In genomic region chr11:68461284-68461861, GRCh38 we compare ENCODE assay signal across 8 cellular contexts. TPM values are rescaled to one million over a fixed set of nuclear protein-coding genes. Genes with fewer than 3 reads are reported as not detected.
A peak's percentile ranks its signal among the peaks of the same experiment; 100 is the strongest.
DNase-seq lines count a peak whose midpoint lies in the region; ATAC-seq, FAIRE-seq and TF ChIP-seq lines count a peak whose summit lies in the region.

No MANE protein-coding gene starts in this region.

- TF ChIP-seq POLR2A in H1 (IDR thresholded peaks at IDR 0.05; ENCODE audit: control extremely low read depth in 1 of 2, low read depth in 2 of 2, low read length in 2 of 2): no peak

- intact Hi-C loops in activated naive CD4-positive, alpha-beta T cell treated with anti-CD3 and anti-CD28 coated beads for 36 hours (cut with micrococcal nuclease): loop anchor here (2.0 to 5.0 kb wide), 8 partner anchors 41 to 586 kb away; partner anchors contain the start of genes KMT5B, NDUFS8 and TPCN2
- intact Hi-C loops in natural killer cell (cut with micrococcal nuclease): no loop called here

- peak overlapping the region; percentile 97; the same call in 1 of the 2 replicates for H3K27ac ChIP-seq in H1 (ENCODE audit: low read depth, low read length)

- no peak overlapping the region for H3K4ac ChIP-seq in H1 (replicated peaks; ENCODE audit: insufficient read length, low read depth, low read length)

- peaks cover 0 to 8% (median 3%) of the 10 kb centered on the region in 4 experiments; a peak in 6 of 7 replicates for H3K4me1 ChIP-seq in H1 (replicated peaks in 1 of 4; ENCODE audit: control insufficient read depth in 3 of 4, insufficient read depth in 4 of 4, low read length in 3 of 4)

- H3K9ac ChIP-seq in H1 (replicated peaks in 1 of 4; ENCODE audit: extremely low read depth in 1 of 4, low read depth in 3 of 4, low read length in 3 of 4): peak overlapping the region; percentile 85 to 97 (median 95)

- no peak overlapping the region; the same call in 1 of the 2 replicates for H2AK5ac ChIP-seq in H1 (ENCODE audit: low read depth, low read length)

- H4K5ac ChIP-seq in H1 (ENCODE audit: insufficient read length, low read depth, low read length): no peak overlapping the region

- TF ChIP-seq RAD21 in H1 (IDR thresholded peaks at IDR 0.05 in 1 of 2, conservative IDR thresholded peaks at IDR 0.05 in 1 of 2; ENCODE audit: low read depth in 2 of 2, low read length in 2 of 2): no peak

- H3K36me3 Mint-ChIP-seq in activated naive CD4-positive, alpha-beta T cell treated with anti-CD3 and anti-CD28 coated beads for 36 hours (ENCODE audit: low read depth): peaks cover 15% of the 10 kb centered on the region
- no peaks in the 10 kb centered on the region for H3K36me3 Mint-ChIP-seq in natural killer cell

- H2BK5ac ChIP-seq in H1 (ENCODE audit: low read depth, low read length): no peak overlapping the region

- H3K23ac ChIP-seq in H1 (ENCODE audit: insufficient read length): no peak overlapping the region

- H4K20me1 ChIP-seq in H1 (replicated peaks in 1 of 2; ENCODE audit: control insufficient read depth in 1 of 2, insufficient read depth in 2 of 2, low read length in 2 of 2): peaks cover 28 to 32% of the 10 kb centered on the region in 2 experiments

- no peak for TF ChIP-seq EP300 in H1 (IDR thresholded peaks at IDR 0.05; ENCODE audit: borderline replicate concordance in 1 of 2, low read depth in 2 of 2, low read length in 2 of 2)

- no peak overlapping the region for H2AFZ ChIP-seq in H1 (ENCODE audit: low read length)

- ATAC-seq in natural killer cell (no peak), GM19395 (IDR thresholded peaks at IDR 0.05; ENCODE audit: unreplicated experiment) (no peak), HG02884 (IDR thresholded peaks at IDR 0.05; ENCODE audit: unreplicated experiment) (no peak)

- H4K91ac ChIP-seq in H1 (replicated peaks; ENCODE audit: insufficient read length, low read length): peak overlapping the region; percentile 30

- peak overlapping the region; percentile 32; the same call in 1 of the 2 replicates for H3K18ac ChIP-seq in H1 (ENCODE audit: extremely low read depth, low read length)

- H3K79me2 ChIP-seq in H1 (ENCODE audit: control insufficient read depth in 1 of 2, insufficient read depth in 2 of 2, low read length in 2 of 2): peaks cover 50 to 55% of the 10 kb centered on the region in 2 experiments

- H3K27me3 ChIP-seq in H1 (replicated peaks in 1 of 4; ENCODE audit: control insufficient read depth in 3 of 4, extremely low read depth in 1 of 4, insufficient read depth in 3 of 4, low read length in 3 of 4): no peaks in the 10 kb centered on the region

- no peaks in the 10 kb centered on the region; a peak in 2 of 8 replicates for H3K36me3 ChIP-seq in H1 (ENCODE audit: control insufficient read depth in 2 of 4, insufficient read depth in 4 of 4, low read length in 3 of 4)

- no peak overlapping the region for H2BK20ac ChIP-seq in H1 (ENCODE audit: low read length)

- peak overlapping the region; percentile 81 for H3K27ac Mint-ChIP-seq in activated naive CD4-positive, alpha-beta T cell treated with anti-CD3 and anti-CD28 coated beads for 36 hours
- peak overlapping the region; percentile 96 to 98 for H3K27ac Mint-ChIP-seq in natural killer cell

- H3K4me3 ChIP-seq in H1 (ENCODE audit: extremely low read depth in 1 of 4, insufficient read depth in 2 of 4, low read depth in 3 of 4, low read length in 4 of 4): peak overlapping the region; percentile 92 to 99 (median 95)

- peak overlapping the region; percentile 98 for H3K4me2 ChIP-seq in H1 (ENCODE audit: insufficient read depth in 1 of 2, low read depth in 2 of 2, low read length in 2 of 2)

- no peak for DNase-seq in activated naive CD4-positive, alpha-beta T cell treated with anti-CD3 and anti-CD28 coated beads for 36 hours
- DNase-seq in activated naive CD4-positive, alpha-beta T cell (lab: John Stamatoyannopoulos, UW): no peak
- peak; percentile 53 for DNase-seq in RKO (ENCODE audit: low spot score)
- DNase-seq in H1 (ENCODE audit: low read depth in 1 of 2, low spot score in 2 of 2): no peak
- no peak for DNase-seq in natural killer cell
- DNase-seq in NCI-H446 treated with DMSO at 0.1 percent for 48 hours (lab: John Stamatoyannopoulos, UW): no peak

- peaks cover 41% of the 10 kb centered on the region for H3K4me1 Mint-ChIP-seq in activated naive CD4-positive, alpha-beta T cell treated with anti-CD3 and anti-CD28 coated beads for 36 hours (ENCODE audit: low read depth)
- peaks cover 43 to 54% of the 10 kb centered on the region in 2 donors for H3K4me1 Mint-ChIP-seq in natural killer cell

- H3K56ac ChIP-seq in H1 (replicated peaks; ENCODE audit: insufficient read length, low read depth, low read length): no peak overlapping the region

- peaks cover 6% of the 10 kb centered on the region for H3K79me1 ChIP-seq in H1 (ENCODE audit: low read depth, low read length)

- no peaks in the 10 kb centered on the region for H3K9me3 Mint-ChIP-seq in activated naive CD4-positive, alpha-beta T cell treated with anti-CD3 and anti-CD28 coated beads for 36 hours
- H3K9me3 Mint-ChIP-seq in natural killer cell: no peaks in the 10 kb centered on the region

- no peak overlapping the region for H2BK15ac ChIP-seq in H1 (ENCODE audit: low read length)

- no peaks in the 10 kb centered on the region for H3K27me3 Mint-ChIP-seq in activated naive CD4-positive, alpha-beta T cell treated with anti-CD3 and anti-CD28 coated beads for 36 hours (ENCODE audit: low read depth)
- no peaks in the 10 kb centered on the region for H3K27me3 Mint-ChIP-seq in natural killer cell (ENCODE audit: low read depth in 2 of 2)

- no peak overlapping the region for H3K14ac ChIP-seq in H1 (ENCODE audit: insufficient read length)

- no peak for TF ChIP-seq CTCF in H1 (IDR thresholded peaks at IDR 0.05; ENCODE audit: control extremely low read depth in 1 of 3, insufficient read depth in 1 of 3, low read depth in 1 of 3, low read length in 3 of 3)
- no peak for TF ChIP-seq CTCF in natural killer cell (IDR thresholded peaks at IDR 0.05)

- peak overlapping the region; percentile 69 for H3K4me3 Mint-ChIP-seq in activated naive CD4-positive, alpha-beta T cell treated with anti-CD3 and anti-CD28 coated beads for 36 hours
- H3K4me3 Mint-ChIP-seq in natural killer cell: peak overlapping the region; percentile 73

- peak overlapping the region; percentile 99; the same call in 1 of the 2 replicates for H4K8ac ChIP-seq in H1 (ENCODE audit: extremely low read depth, insufficient read depth, low read length)

- no peaks in the 10 kb centered on the region for H3K9me3 ChIP-seq in H1 (ENCODE audit: insufficient read depth in 2 of 2, low read depth in 1 of 2, low read length in 1 of 2)

- CTCF ChIA-PET in activated naive CD4-positive, alpha-beta T cell treated with anti-CD3 and anti-CD28 coated beads for 36 hours (lab: Charles Lee): interaction anchor here (0.8 to 1.4 kb wide), 2 partner anchors 27 to 123 kb away, joined by 3 to 4 read pairs; no protein-coding TSS in a partner anchor
- CTCF ChIA-PET in H1 (lab: Charles Lee; ENCODE audit: partially characterized antibody): no interaction called here

- no peak overlapping the region for H2BK12ac ChIP-seq in H1 (ENCODE audit: low read depth, low read length)

- H2BK120ac ChIP-seq in H1 (replicated peaks; ENCODE audit: low read depth, low read length): no peak overlapping the region

- H3K23me2 ChIP-seq in H1 (ENCODE audit: low read depth, low read length): peaks cover 12% of the 10 kb centered on the region

- POLR2A ChIA-PET in H1 (lab: Charles Lee; ENCODE audit: partially characterized antibody): interaction anchor here (0.8 to 1.3 kb wide), 2 partner anchors 11 to 59 kb away, joined by 4 read pairs; no protein-coding TSS in a partner anchor

- no peak for FAIRE-seq in H1 (lab: Jason Lieb, UNC)

- WGBS in H1 (ENCODE audit: extremely low coverage in 1 of 2, insufficient coverage in 1 of 2, insufficient read length in 1 of 2, insufficient replicate concordance in 2 of 2, low coverage in 1 of 2, low lambda C conversion rate in 2 of 2, missing lambda C conversion rate in 1 of 2), 2 experiments: 4% methylated on average over 22 of the region's 22 CpGs; no CpG with 5 or more reads in 1 of the 2 experiments

TF ChIP-seq in H1, 55 proteins besides CTCF, POLR2A, EP300 and RAD21:
- TF ChIP-seq SIN3A (conservative IDR thresholded peaks at IDR 0.05 in 1 of 2, IDR thresholded peaks at IDR 0.05 in 1 of 2; ENCODE audit: low read depth in 1 of 2, low read length in 2 of 2) (0 out of 4 replicates have a peak, but pooled peaks of 1 of the 2 experiments have one; percentile 43), BRCA1 (IDR thresholded peaks at IDR 0.05; ENCODE audit: low read depth, low read length) (no peak), ZNF274 (IDR thresholded peaks at IDR 0.05; ENCODE audit: borderline replicate concordance, extremely low read depth, low read length) (no peak), SAP30 (IDR thresholded peaks at IDR 0.05; ENCODE audit: insufficient read depth, insufficient replicate concordance, low read length) (peak; percentile 81), EZH2 (IDR thresholded peaks at IDR 0.05; ENCODE audit: low read depth, low read length, severe bottlenecking) (no peak), POU5F1 (IDR thresholded peaks at IDR 0.05; ENCODE audit: low read depth, low read length) (no peak), CBX8 (IDR thresholded peaks at IDR 0.05; ENCODE audit: borderline replicate concordance, low read depth, low read length) (no peak)

RNA-seq across cellular contexts. Expression of gene PPP6R3, which starts 0.8 kb away (rescaled TPM):
- total RNA-seq in activated naive CD4-positive, alpha-beta T cell treated with anti-CD3 and anti-CD28 coated beads for 36 hours: 10 to 100 TPM; 84.7 to 87.0 TPM
- 146 and 150 TPM in 2 replicates for total RNA-seq in H1 (2021; fragmentation: NEBNext Ultra II Directional; extraction: Animal tissue kit (Norgen Biotek cat#: 25700))
- polyA plus RNA-seq in H1 (2011; rRNA removed): 44.6 and 48.8 TPM in 2 replicates
- 56.3 TPM for polyA plus RNA-seq in H1 (2011; cell fraction: cytosol; rRNA removed)
- 109 TPM for polyA plus RNA-seq in H1 (2011; cell fraction: nucleus; rRNA removed)
- polyA plus RNA-seq in H1 (2012, experiment 1 of 2): 58.7 to 84.4 TPM (median 70.3 TPM) in 4 replicates
- polyA plus RNA-seq in H1 (2012, experiment 2 of 2): 7.0 TPM
- 64.9 TPM for polyA plus RNA-seq in H1 (2013, experiment 1 of 2)
- 66.0 TPM for polyA plus RNA-seq in H1 (2013, experiment 2 of 2)
- 113 and 126 TPM in 2 replicates for polyA minus RNA-seq in H1 (2011; rRNA and poly(A)+ RNA removed)
- polyA minus RNA-seq in H1 (2011; cell fraction: cytosol; rRNA and poly(A)+ RNA removed): 150 TPM
- 209 TPM for polyA minus RNA-seq in H1 (2011; cell fraction: nucleus; rRNA and poly(A)+ RNA removed)
- 100 to 1,000 TPM; 148 to 176 (median 149) TPM for total RNA-seq in natural killer cell
